In genomic region chr7:106779877-106780276, GRCh38 we compare ENCODE assay signal across 2 cellular contexts.
TF ChIP-seq lines count a peak whose summit lies in the region.

No MANE protein-coding gene starts in this region.

TF ChIP-seq in Ishikawa, 13 proteins besides CTCF, POLR2A, EP300 and RAD21 (continued from another document):
- no peak for TF ChIP-seq REST (IDR thresholded peaks at IDR 0.05; ENCODE audit: low read depth)
- TF ChIP-seq, protein P1, sequence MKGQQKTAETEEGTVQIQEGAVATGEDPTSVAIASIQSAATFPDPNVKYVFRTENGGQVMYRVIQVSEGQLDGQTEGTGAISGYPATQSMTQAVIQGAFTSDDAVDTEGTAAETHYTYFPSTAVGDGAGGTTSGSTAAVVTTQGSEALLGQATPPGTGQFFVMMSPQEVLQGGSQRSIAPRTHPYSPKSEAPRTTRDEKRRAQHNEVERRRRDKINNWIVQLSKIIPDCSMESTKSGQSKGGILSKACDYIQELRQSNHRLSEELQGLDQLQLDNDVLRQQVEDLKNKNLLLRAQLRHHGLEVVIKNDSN (IDR thresholded peaks at IDR 0.05) = no peak
- no peak for TF ChIP-seq NFIC (IDR thresholded peaks at IDR 0.05)
- TF ChIP-seq TCF12 (IDR thresholded peaks at IDR 0.05; ENCODE audit: low read depth) = no peak
- TF ChIP-seq TAF1 (IDR thresholded peaks at IDR 0.05; ENCODE audit: low read depth) = no peak
- no peak for TF ChIP-seq CREB1 (IDR thresholded peaks at IDR 0.05; ENCODE audit: low read depth)

TF ChIP-seq in GM12878, 131 proteins besides CTCF, POLR2A, EP300 and RAD21 (continued from another document):
- no peak for TF ChIP-seq BCL11A (IDR thresholded peaks at IDR 0.05; ENCODE audit: low read depth, low read length)
- TF ChIP-seq, protein P2, sequence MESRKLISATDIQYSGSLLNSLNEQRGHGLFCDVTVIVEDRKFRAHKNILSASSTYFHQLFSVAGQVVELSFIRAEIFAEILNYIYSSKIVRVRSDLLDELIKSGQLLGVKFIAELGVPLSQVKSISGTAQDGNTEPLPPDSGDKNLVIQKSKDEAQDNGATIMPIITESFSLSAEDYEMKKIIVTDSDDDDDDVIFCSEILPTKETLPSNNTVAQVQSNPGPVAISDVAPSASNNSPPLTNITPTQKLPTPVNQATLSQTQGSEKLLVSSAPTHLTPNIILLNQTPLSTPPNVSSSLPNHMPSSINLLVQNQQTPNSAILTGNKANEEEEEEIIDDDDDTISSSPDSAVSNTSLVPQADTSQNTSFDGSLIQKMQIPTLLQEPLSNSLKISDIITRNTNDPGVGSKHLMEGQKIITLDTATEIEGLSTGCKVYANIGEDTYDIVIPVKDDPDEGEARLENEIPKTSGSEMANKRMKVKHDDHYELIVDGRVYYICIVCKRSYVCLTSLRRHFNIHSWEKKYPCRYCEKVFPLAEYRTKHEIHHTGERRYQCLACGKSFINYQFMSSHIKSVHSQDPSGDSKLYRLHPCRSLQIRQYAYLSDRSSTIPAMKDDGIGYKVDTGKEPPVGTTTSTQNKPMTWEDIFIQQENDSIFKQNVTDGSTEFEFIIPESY (IDR thresholded peaks at IDR 0.05) = no peak
- TF ChIP-seq ZNF24 (IDR thresholded peaks at IDR 0.05) = no peak
- no peak for TF ChIP-seq IKZF2 (IDR thresholded peaks at IDR 0.05)
- no peak for TF ChIP-seq KDM1A (IDR thresholded peaks at IDR 0.05; ENCODE audit: borderline replicate concordance)
- no peak for TF ChIP-seq SMAD1 (IDR thresholded peaks at IDR 0.05; ENCODE audit: low read depth, partially characterized antibody)
- TF ChIP-seq RELA (IDR thresholded peaks at IDR 0.05; ENCODE audit: borderline replicate concordance, partially characterized antibody) = no peak
